Comparison of ENCODE assay signal across 8 cellular contexts in genomic region chr10:33008499-33009243, GRCh38. TPM values are rescaled to one million over a fixed set of nuclear protein-coding genes. Genes with fewer than 3 reads are reported as not detected.
DNase-seq lines count a peak whose midpoint lies in the region; ATAC-seq and TF ChIP-seq lines count a peak whose summit lies in the region.

No MANE protein-coding gene starts in this region.

- CTCF ChIA-PET in PC-9 (lab: Charles Lee), result interaction anchor here (0.5 to 1.5 kb wide), 7 partner anchors 37 to 917 kb away, joined by 3 to 5 read pairs (median 4); no protein-coding TSS in a partner anchor

- peak overlapping the region; percentile 56 for H3K4me3 ChIP-seq in ACC112 (ENCODE audit: low read depth, low read length)
- no peak overlapping the region for H3K4me3 ChIP-seq in PC-9
- no peak overlapping the region for H3K4me3 ChIP-seq in neural progenitor cell
- no peak overlapping the region for H3K4me3 ChIP-seq in tibial artery

- peaks cover 46% of the 10 kb centered on the region for H3K4me1 ChIP-seq in ACC112 (ENCODE audit: control insufficient read depth, insufficient read depth, low read length, unreplicated experiment)
- peaks cover 67% of the 10 kb centered on the region for H3K4me1 ChIP-seq in PC-9 (replicated peaks; ENCODE audit: insufficient read depth)
- H3K4me1 ChIP-seq in neural progenitor cell, result no peaks in the 10 kb centered on the region
- H3K4me1 ChIP-seq in tibial artery, result peaks cover 0 to 24% (median 7%) of the 10 kb centered on the region in 4 donors

- DNase-seq in PC-9, result peak; percentile 63 to 81
- peak; percentile 57 for DNase-seq in activated T-cell treated with anti-CD3 and anti-CD28 coated beads, Interleukin-2, amount 50 U/mL, for 4 hours
- peak; percentile 73 for DNase-seq in fibroblast of gingiva (ENCODE audit: low read depth)
- peak; percentile 82 for DNase-seq in neural progenitor cell (ENCODE audit: low spot score)
- DNase-seq in tibial artery, result peak in 1 of 2 donors; percentile 61

- H3K9me3 ChIP-seq in PC-9 (ENCODE audit: insufficient read depth, low read depth) (no peaks in the 10 kb centered on the region), neural progenitor cell (ENCODE audit: low read depth) (no peaks in the 10 kb centered on the region), tibial artery (no peaks in the 10 kb centered on the region)

- peak overlapping the region; percentile 80 for H3K4me3 Mint-ChIP-seq in activated T-cell treated with anti-CD3 and anti-CD28 coated beads, Interleukin-2, amount 50 U/mL, for 4 hours
- no peak overlapping the region for H3K4me3 Mint-ChIP-seq in neural progenitor cell

- H3F3A ChIP-seq in PC-9 (ENCODE audit: insufficient read depth, low read depth), result peaks cover 60% of the 10 kb centered on the region
- peaks cover 6% of the 10 kb centered on the region for H3F3A ChIP-seq in neural progenitor cell (ENCODE audit: low read depth)

- H4K20me1 ChIP-seq in PC-9 (ENCODE audit: insufficient read depth) (no peaks in the 10 kb centered on the region), neural progenitor cell (ENCODE audit: low read depth) (no peaks in the 10 kb centered on the region)

- intact Hi-C loops in PC-9 (cut with micrococcal nuclease; ENCODE audit: unreplicated experiment) (loop anchor here (1.0 to 10.0 kb wide), 4 partner anchors 104 to 754 kb away; partner anchors contain the start of gene CCDC7), tibial artery (cut with DNase I; ENCODE audit: low total_unique reads) (no loop called here)

- H3K27me3 ChIP-seq in ACC112 (ENCODE audit: insufficient read depth, low read length) (no peaks in the 10 kb centered on the region), PC-9 (ENCODE audit: insufficient read depth, low read depth) (no peaks in the 10 kb centered on the region), neural progenitor cell (peaks cover 5% of the 10 kb centered on the region), tibial artery (no peaks in the 10 kb centered on the region)

- no peaks in the 10 kb centered on the region for H3K27me3 Mint-ChIP-seq in activated T-cell treated with anti-CD3 and anti-CD28 coated beads, Interleukin-2, amount 50 U/mL, for 4 hours (ENCODE audit: low read depth)
- peaks cover 5% of the 10 kb centered on the region for H3K27me3 Mint-ChIP-seq in neural progenitor cell (ENCODE audit: insufficient read depth, low read depth)

- peaks cover 11% of the 10 kb centered on the region for H3K79me2 ChIP-seq in ACC112 (ENCODE audit: control insufficient read depth, insufficient read depth, low read length, unreplicated experiment)
- H3K79me2 ChIP-seq in PC-9 (ENCODE audit: low read depth), result peaks cover under 1% of the 10 kb centered on the region; the same call in 1 of the 2 replicates
- H3K79me2 ChIP-seq in neural progenitor cell (ENCODE audit: low read depth), result no peaks in the 10 kb centered on the region

- POLR2A ChIA-PET in PC-9 (lab: Charles Lee; ENCODE audit: unreplicated experiment), result interaction anchor here (0.5 to 1.2 kb wide), 6 partner anchors 27 to 240 kb away, joined by 3 to 8 read pairs (median 6); no protein-coding TSS in a partner anchor

- H3K27ac Mint-ChIP-seq in neural progenitor cell, result no peak overlapping the region

- ATAC-seq in GM18502 (IDR thresholded peaks at IDR 0.05; ENCODE audit: poor library complexity, unreplicated experiment), result peak; percentile 47
- peak; percentile 62 to 68 for ATAC-seq in activated T-cell treated with anti-CD3 and anti-CD28 coated beads, Interleukin-2, amount 50 U/mL, for 4 hours

- peaks cover 41% of the 10 kb centered on the region for H3K4me1 Mint-ChIP-seq in activated T-cell treated with anti-CD3 and anti-CD28 coated beads, Interleukin-2, amount 50 U/mL, for 4 hours (ENCODE audit: low read depth)
- peaks cover 11% of the 10 kb centered on the region for H3K4me1 Mint-ChIP-seq in neural progenitor cell

- H3K36me3 ChIP-seq in ACC112 (ENCODE audit: insufficient read depth, low read length) (no peaks in the 10 kb centered on the region), PC-9 (ENCODE audit: low read depth) (no peaks in the 10 kb centered on the region), neural progenitor cell (no peaks in the 10 kb centered on the region), tibial artery (no peaks in the 10 kb centered on the region)

- no peaks in the 10 kb centered on the region for H3K36me3 Mint-ChIP-seq in activated T-cell treated with anti-CD3 and anti-CD28 coated beads, Interleukin-2, amount 50 U/mL, for 4 hours (ENCODE audit: insufficient read depth)
- no peaks in the 10 kb centered on the region for H3K36me3 Mint-ChIP-seq in neural progenitor cell

- no peak for TF ChIP-seq EP300 in Ishikawa (IDR thresholded peaks at IDR 0.05; ENCODE audit: borderline replicate concordance)

- no peak overlapping the region for H3K9ac ChIP-seq in neural progenitor cell

- no peaks in the 10 kb centered on the region for H3K9me2 ChIP-seq in PC-9 (ENCODE audit: insufficient read depth)

- H3K9me3 Mint-ChIP-seq in activated T-cell treated with anti-CD3 and anti-CD28 coated beads, Interleukin-2, amount 50 U/mL, for 4 hours, result no peaks in the 10 kb centered on the region
- H3K9me3 Mint-ChIP-seq in neural progenitor cell, result no peaks in the 10 kb centered on the region

- peak overlapping the region; percentile 63 for H3K4me2 ChIP-seq in PC-9
- no peak overlapping the region for H3K4me2 ChIP-seq in neural progenitor cell

- peak; percentile 99 for TF ChIP-seq RAD21 in Ishikawa (IDR thresholded peaks at IDR 0.05; ENCODE audit: low read depth)

- H2AFZ ChIP-seq in ACC112 (ENCODE audit: low read length, unreplicated experiment) (no peak overlapping the region), PC-9 (no peak overlapping the region), neural progenitor cell (replicated peaks) (peak overlapping the region; percentile 59)

- peak overlapping the region; percentile 82 for H3K27ac ChIP-seq in ACC112 (ENCODE audit: low read depth, low read length)
- H3K27ac ChIP-seq in PC-9, result peak overlapping the region; percentile 92
- H3K27ac ChIP-seq in neural progenitor cell, result no peak overlapping the region
- H3K27ac ChIP-seq in tibial artery, result peak overlapping the region in 1 of 2 donors; percentile 1

- no TSS peak for BruUV-seq in PC-9 (replicated peaks; lab: Mats Ljungman, UMichigan)

- TF ChIP-seq CTCF in PC-9 (conservative IDR thresholded peaks at IDR 0.05), result peak; percentile 93
- TF ChIP-seq CTCF in neural progenitor cell (IDR thresholded peaks at IDR 0.05), result peak; percentile 99
- peak; percentile 96 to 99 for TF ChIP-seq CTCF in tibial artery (IDR thresholded peaks at IDR 0.05)

TF ChIP-seq in Ishikawa, 13 proteins besides CTCF, POLR2A, EP300 and RAD21:
- TF ChIP-seq TEAD4 (IDR thresholded peaks at IDR 0.05) (no peak), FOXM1 (IDR thresholded peaks at IDR 0.05; ENCODE audit: borderline replicate concordance, low read depth) (no peak), CREB1 (IDR thresholded peaks at IDR 0.05; ENCODE audit: low read depth) (no peak), TCF12 (IDR thresholded peaks at IDR 0.05; ENCODE audit: low read depth) (no peak), TAF1 (IDR thresholded peaks at IDR 0.05; ENCODE audit: low read depth) (no peak), CEBPB (IDR thresholded peaks at IDR 0.05) (no peak), YY1 (IDR thresholded peaks at IDR 0.05; ENCODE audit: low read depth) (no peak), ZBTB7A (IDR thresholded peaks at IDR 0.05; ENCODE audit: low read depth) (no peak), NFIC (IDR thresholded peaks at IDR 0.05) (no peak), REST (IDR thresholded peaks at IDR 0.05; ENCODE audit: low read depth) (no peak), EGR1 (IDR thresholded peaks at IDR 0.05) (no peak)
- TF ChIP-seq, protein P1, sequence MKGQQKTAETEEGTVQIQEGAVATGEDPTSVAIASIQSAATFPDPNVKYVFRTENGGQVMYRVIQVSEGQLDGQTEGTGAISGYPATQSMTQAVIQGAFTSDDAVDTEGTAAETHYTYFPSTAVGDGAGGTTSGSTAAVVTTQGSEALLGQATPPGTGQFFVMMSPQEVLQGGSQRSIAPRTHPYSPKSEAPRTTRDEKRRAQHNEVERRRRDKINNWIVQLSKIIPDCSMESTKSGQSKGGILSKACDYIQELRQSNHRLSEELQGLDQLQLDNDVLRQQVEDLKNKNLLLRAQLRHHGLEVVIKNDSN (IDR thresholded peaks at IDR 0.05), result no peak

RNA-seq across cellular contexts. Expression of gene ITGB1, which starts 50.6 kb away (rescaled TPM):
- 307 and 421 TPM in 2 replicates for total RNA-seq in PC-9 (2021)
- 10 to 100 TPM; 53.7 to 90.6 (median 58.6) TPM for total RNA-seq in activated T-cell treated with anti-CD3 and anti-CD28 coated beads, Interleukin-2, amount 50 U/mL, for 4 hours
- 229 and 358 TPM in 2 replicates for total RNA-seq in neural progenitor cell (ENCODE audit: low replicate concordance)
